In the genomic region with DNA sequence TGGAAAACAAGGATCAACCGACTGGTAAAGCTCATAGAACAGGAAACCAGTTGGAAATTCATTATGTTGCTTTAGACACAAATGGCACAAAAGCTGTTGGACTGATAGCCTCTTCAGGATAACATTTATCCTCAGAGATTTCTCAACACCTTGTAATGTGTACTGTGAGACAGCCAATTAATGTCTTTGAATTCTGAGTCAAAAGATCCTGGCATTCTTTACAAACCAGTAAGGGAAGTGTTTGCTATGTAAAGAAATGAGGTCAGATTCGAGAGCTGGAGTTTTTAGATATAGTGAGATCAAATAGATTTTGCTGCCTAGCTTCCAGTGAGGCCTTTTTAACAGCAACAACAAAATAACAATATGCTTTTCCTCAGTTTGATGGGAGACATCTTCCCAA, we compare ENCODE assay signal across 24 cellular contexts.
"Had no signal": no experiment of that assay in that cellular context is flagged by ENCODE, and none has a peak within 500 bp of the region (broad histone marks: within the 10 kb centered on the region; RNA-seq: fewer than 3 reads in every experiment).

No MANE protein-coding gene starts in this region.

- H3K36me3 ChIP-seq: gastroesophageal sphincter, heart left ventricle, right lobe of liver, thyroid gland had no signal

- H3K4me3 ChIP-seq: coronary artery, gastroesophageal sphincter, heart left ventricle, mucosa of descending colon, right lobe of liver, skin epidermis, thyroid gland had no signal

- H3K4me1 Mint-ChIP-seq: activated CD4-positive, alpha-beta memory T cell treated with anti-CD3 and anti-CD28 coated beads, Interleukin-2, amount 10 ng/mL, durations not matched to agents 7 days and 5 days; activated CD4-positive, alpha-beta T cell treated with anti-CD3 and anti-CD28 coated beads, Interleukin-2, amount 10 ng/mL, durations not matched to agents 24 days and 14 days; activated naive CD4-positive, alpha-beta T cell treated with anti-CD3 and anti-CD28 coated beads, Interleukin-2, amount 50 U/mL, for 24 hours; endodermal cell had no signal

- H3K27me3 Mint-ChIP-seq: activated CD4-positive, alpha-beta memory T cell treated with anti-CD3 and anti-CD28 coated beads, Interleukin-2, amount 10 ng/mL, durations not matched to agents 7 days and 5 days; activated CD4-positive, alpha-beta T cell treated with anti-CD3 and anti-CD28 coated beads, Interleukin-2, amount 10 ng/mL, durations not matched to agents 24 days and 14 days; activated naive CD4-positive, alpha-beta T cell treated with anti-CD3 and anti-CD28 coated beads, Interleukin-2, amount 50 U/mL, for 24 hours; stimulated activated naive CD8-positive, alpha-beta T cell treated with anti-CD3 and anti-CD28 coated beads, Interleukin-15, Interleukin-2, amounts not matched to agents 100 ng/mL and 50 ng/mL, for 24 hours had no signal

- DNase-seq: activated CD4-positive, alpha-beta memory T cell treated with anti-CD3 and anti-CD28 coated beads, Interleukin-2, amount 10 ng/mL, durations not matched to agents 7 days and 5 days; activated CD4-positive, alpha-beta T cell treated with anti-CD3 and anti-CD28 coated beads, Interleukin-2, amount 10 ng/mL, durations not matched to agents 24 days and 14 days; activated gamma-delta T cell; aorta; cerebellar nuclear complex; endodermal cell; heart left ventricle; left cardiac atrium; mesendoderm; mucosa of descending colon; nephron progenitor cell; nucleus accumbens; right lobe of liver; stimulated activated CD4-positive, alpha-beta T cell treated with anti-CD3 and anti-CD28 coated beads, Interleukin-1b, Interleukin-23, amount 100 ng/mL, for 48 hours; substantia nigra; thyroid gland had no signal

- H3K4me3 Mint-ChIP-seq: activated CD4-positive, alpha-beta memory T cell treated with anti-CD3 and anti-CD28 coated beads, Interleukin-2, amount 10 ng/mL, durations not matched to agents 7 days and 5 days; activated CD4-positive, alpha-beta T cell treated with anti-CD3 and anti-CD28 coated beads, Interleukin-2, amount 10 ng/mL, durations not matched to agents 24 days and 14 days; activated naive CD4-positive, alpha-beta T cell treated with anti-CD3 and anti-CD28 coated beads, Interleukin-2, amount 50 U/mL, for 24 hours; endodermal cell; nephron progenitor cell; stimulated activated naive CD8-positive, alpha-beta T cell treated with anti-CD3 and anti-CD28 coated beads, Interleukin-15, Interleukin-2, amounts not matched to agents 100 ng/mL and 50 ng/mL, for 24 hours; T-helper 2 cell treated with Interferon-gamma antibody and Interleukin-4, amounts not matched to agents 5 μg/mL and 100 μg/mL, for 36 hours had no signal

- H3K27ac Mint-ChIP-seq: activated CD4-positive, alpha-beta memory T cell treated with anti-CD3 and anti-CD28 coated beads, Interleukin-2, amount 10 ng/mL, durations not matched to agents 7 days and 5 days; activated CD4-positive, alpha-beta T cell treated with anti-CD3 and anti-CD28 coated beads, Interleukin-2, amount 10 ng/mL, durations not matched to agents 24 days and 14 days; activated naive CD4-positive, alpha-beta T cell treated with anti-CD3 and anti-CD28 coated beads, Interleukin-2, amount 50 U/mL, for 24 hours; endodermal cell; nephron progenitor cell; stimulated activated naive CD8-positive, alpha-beta T cell treated with anti-CD3 and anti-CD28 coated beads, Interleukin-15, Interleukin-2, amounts not matched to agents 100 ng/mL and 50 ng/mL, for 24 hours; T-helper 2 cell treated with Interferon-gamma antibody and Interleukin-4, amounts not matched to agents 5 μg/mL and 100 μg/mL, for 36 hours had no signal

- FAIRE-seq: islet of Langerhans had no signal

- H3K36me3 Mint-ChIP-seq: activated naive CD4-positive, alpha-beta T cell treated with anti-CD3 and anti-CD28 coated beads, Interleukin-2, amount 50 U/mL, for 24 hours had no signal

- H3K27me3 ChIP-seq: gastroesophageal sphincter, heart left ventricle, right lobe of liver, thyroid gland had no signal

- H3K9me3 Mint-ChIP-seq: stimulated activated naive CD8-positive, alpha-beta T cell treated with anti-CD3 and anti-CD28 coated beads, Interleukin-15, Interleukin-2, amounts not matched to agents 100 ng/mL and 50 ng/mL, for 24 hours had no signal

- ATAC-seq: activated CD4-positive, CD25-positive, alpha-beta regulatory T cell treated with anti-CD3 and anti-CD28 coated beads, Interleukin-2, amount 50 U/mL, for 24 hours; gastroesophageal sphincter; heart left ventricle; left cardiac atrium; mucosa of descending colon; right lobe of liver had no signal
